ENCODE assay signal across 19 cellular contexts in the genomic region with DNA sequence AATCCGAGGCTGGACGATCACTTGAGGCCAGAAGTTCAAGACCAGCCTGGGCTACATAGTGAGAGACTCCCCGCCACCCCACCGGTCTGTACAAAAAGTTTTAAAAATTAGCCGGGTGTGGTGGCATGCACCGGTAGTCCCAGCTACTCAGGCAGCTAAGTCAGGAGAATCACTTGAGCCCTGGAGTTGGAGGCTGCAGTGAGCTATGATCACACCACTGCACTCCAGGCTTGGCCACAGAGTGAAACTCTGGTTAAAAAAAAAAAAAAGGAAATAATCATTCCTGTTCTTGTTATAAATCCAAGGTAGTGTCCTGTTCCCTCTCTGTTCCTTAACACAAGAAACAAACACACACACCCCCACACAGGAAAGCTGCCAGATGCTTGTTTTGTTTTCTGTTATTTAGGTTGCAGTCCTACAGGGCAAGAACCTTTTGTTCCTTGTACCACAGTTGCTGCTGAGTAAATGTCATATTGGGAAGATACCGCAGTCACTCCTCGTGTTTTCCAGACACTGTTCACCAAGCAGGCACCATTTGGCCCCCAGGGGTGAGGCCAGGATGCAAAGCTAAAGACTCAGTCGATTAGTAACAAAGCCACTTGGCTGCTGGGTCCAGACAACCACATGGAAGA. TPM values are rescaled to one million over a fixed set of nuclear protein-coding genes. Genes with fewer than 3 reads are reported as not detected.
DNase-seq lines count a peak whose midpoint lies in the region; TF ChIP-seq lines count a peak whose summit lies in the region.
"Had no signal": no experiment of that assay in that cellular context is flagged by ENCODE, and none has a peak within 500 bp of the region (broad histone marks: within the 10 kb centered on the region; RNA-seq: fewer than 3 reads in every experiment).

No MANE protein-coding gene starts in this region.

- H3K27ac ChIP-seq in thyroid gland: no peak overlapping the region

- no peaks in the 10 kb centered on the region for H3K9me3 Mint-ChIP-seq in activated T-helper 2 cell treated with anti-CD3 and anti-CD28 coated beads, Interferon-gamma antibody, Interleukin-2, Interleukin-4, amounts not matched to agents 10 μg/mL and 5 μg/mL and 100 μg/mL, durations not matched to agents 14 hours and 24 hours and 36 hours
- H3K9me3 Mint-ChIP-seq: activated CD8-positive, alpha-beta T cell treated with anti-CD3 and anti-CD28 coated beads for 36 hours; CD8-positive, alpha-beta T cell; mesothelial cell of epicardium; type B pancreatic cell had no signal

- H3K4me3 Mint-ChIP-seq in activated T-helper 2 cell treated with anti-CD3 and anti-CD28 coated beads, Interferon-gamma antibody, Interleukin-2, Interleukin-4, amounts not matched to agents 10 μg/mL and 5 μg/mL and 100 μg/mL, durations not matched to agents 14 hours and 24 hours and 36 hours (ENCODE audit: low read depth): no peak overlapping the region

- H3K4me1 ChIP-seq in thyroid gland: peaks cover 0 to 18% of the 10 kb centered on the region in 2 donors

- H3K9me3 ChIP-seq in thyroid gland: no peaks in the 10 kb centered on the region
- H3K9me3 ChIP-seq: SK-N-SH had no signal

- no peaks in the 10 kb centered on the region for H3K36me3 ChIP-seq in thyroid gland

- intact Hi-C loops in thyroid gland (cut with DNase I): no loop called here
- intact Hi-C loops in activated T-helper 2 cell treated with anti-CD3 and anti-CD28 coated beads, Interferon-gamma antibody, Interleukin-2, Interleukin-4, amounts not matched to agents 10 μg/mL and 5 μg/mL and 100 μg/mL, durations not matched to agents 14 hours and 24 hours and 36 hours (cut with micrococcal nuclease): no loop called here

- peaks cover 22% of the 10 kb centered on the region for H3K36me3 Mint-ChIP-seq in activated T-helper 2 cell treated with anti-CD3 and anti-CD28 coated beads, Interferon-gamma antibody, Interleukin-2, Interleukin-4, amounts not matched to agents 10 μg/mL and 5 μg/mL and 100 μg/mL, durations not matched to agents 14 hours and 24 hours and 36 hours (ENCODE audit: low read depth)

- H3K4me3 ChIP-seq in thyroid gland (replicated peaks in 1 of 3): no peak overlapping the region

- no peak for TF ChIP-seq POLR2A in thyroid gland (IDR thresholded peaks at IDR 0.05)

- no peak for TF ChIP-seq CTCF in thyroid gland (IDR thresholded peaks at IDR 0.05)

- no peak overlapping the region for H3K27ac Mint-ChIP-seq in activated T-helper 2 cell treated with anti-CD3 and anti-CD28 coated beads, Interferon-gamma antibody, Interleukin-2, Interleukin-4, amounts not matched to agents 10 μg/mL and 5 μg/mL and 100 μg/mL, durations not matched to agents 14 hours and 24 hours and 36 hours
- H3K27ac Mint-ChIP-seq: activated CD8-positive, alpha-beta T cell treated with anti-CD3 and anti-CD28 coated beads for 36 hours; CD8-positive, alpha-beta T cell; mesothelial cell of epicardium; type B pancreatic cell had no signal

- no peaks in the 10 kb centered on the region for H3K27me3 Mint-ChIP-seq in activated T-helper 2 cell treated with anti-CD3 and anti-CD28 coated beads, Interferon-gamma antibody, Interleukin-2, Interleukin-4, amounts not matched to agents 10 μg/mL and 5 μg/mL and 100 μg/mL, durations not matched to agents 14 hours and 24 hours and 36 hours (ENCODE audit: low read depth)

- WGBS in thyroid gland, 2 donors: 69 to 79% methylated on average over 9 of the region's 9 CpGs

- H3K4me1 Mint-ChIP-seq in activated T-helper 2 cell treated with anti-CD3 and anti-CD28 coated beads, Interferon-gamma antibody, Interleukin-2, Interleukin-4, amounts not matched to agents 10 μg/mL and 5 μg/mL and 100 μg/mL, durations not matched to agents 14 hours and 24 hours and 36 hours (ENCODE audit: low read depth): peaks cover 5% of the 10 kb centered on the region
- H3K4me1 Mint-ChIP-seq: mesothelial cell of epicardium had no signal

- DNase-seq in M059J (ENCODE audit: low read depth) (peak; percentile 56), dermis blood vessel endothelial cell (peak; percentile 29), kidney tubule cell (ENCODE audit: low spot score) (peak; percentile 16), thyroid gland (peak; percentile 49 to 64)
- no peak for DNase-seq in activated T-cell treated with anti-CD3 and anti-CD28 coated beads, Interleukin-2, amount 50 U/mL, for 48 hours
- DNase-seq in stimulated activated CD4-positive, alpha-beta T cell treated with anti-CD3 and anti-CD28 coated beads, Interleukin-4, amount 100 ng/mL, for 4 hours: no peak
- no peak for DNase-seq in activated T-helper 2 cell treated with anti-CD3 and anti-CD28 coated beads, Interferon-gamma antibody, Interleukin-2, Interleukin-4, amounts not matched to agents 10 μg/mL and 5 μg/mL and 100 μg/mL, durations not matched to agents 14 hours and 24 hours and 36 hours (ENCODE audit: low spot score)
- DNase-seq: activated CD8-positive, alpha-beta T cell treated with anti-CD3 and anti-CD28 coated beads for 36 hours; activated gamma-delta T cell treated with Interleukin-2 at 50 U/mL for 16 hours; CD8-positive, alpha-beta T cell; central memory CD4-positive, alpha-beta T cell; erythroblast; NCI-H1105; NCI-H226; occipital lobe; SK-N-SH; stimulated activated CD4-positive, alpha-beta T cell treated with anti-CD3 and anti-CD28 coated beads, Interleukin-15, amount 100 ng/mL, for 24 hours had no signal

- H3K27me3 ChIP-seq in thyroid gland: no peaks in the 10 kb centered on the region

RNA-seq across cellular contexts. Expression of a gene that starts 28.9 kb away (rescaled TPM):
- total RNA-seq in M059J (2014; rRNA removed; shearing (Covaris generic)): not detected in 2 replicates
- total RNA-seq in dermis blood vessel endothelial cell: not detected in 2 replicates
- total RNA-seq in thyroid gland: not detected
- total RNA-seq in activated T-helper 2 cell treated with anti-CD3 and anti-CD28 coated beads, Interferon-gamma antibody, Interleukin-2, Interleukin-4, amounts not matched to agents 10 μg/mL and 5 μg/mL and 100 μg/mL, durations not matched to agents 14 hours and 24 hours and 36 hours: not detected in 2 replicates
- total RNA-seq: activated CD8-positive, alpha-beta T cell treated with anti-CD3 and anti-CD28 coated beads for 36 hours; CD8-positive, alpha-beta T cell; mesothelial cell of epicardium; occipital lobe had no signal

RNA-seq across cellular contexts. Expression of a gene that starts 33.0 kb away (rescaled TPM):
- 123 and 125 TPM in 2 replicates for total RNA-seq in M059J (2014; rRNA removed; shearing (Covaris generic))
- 95.6 and 136 TPM in 2 replicates for total RNA-seq in dermis blood vessel endothelial cell
- 100 to 1,000 TPM; 109 to 138 (median 124) TPM for total RNA-seq in thyroid gland
- total RNA-seq in activated T-helper 2 cell treated with anti-CD3 and anti-CD28 coated beads, Interferon-gamma antibody, Interleukin-2, Interleukin-4, amounts not matched to agents 10 μg/mL and 5 μg/mL and 100 μg/mL, durations not matched to agents 14 hours and 24 hours and 36 hours: 120 and 122 TPM in 2 replicates

Comparison
In these comparisons a context has a peak if more than half of its experiments do, and no peak if none do; other contexts are left out.
1. DNase-seq: peak in M059J (single experiment), dermis blood vessel endothelial cell (single experiment), kidney tubule cell (single experiment) and thyroid gland (2 of 2); none in activated T-cell treated with anti-CD3 and anti-CD28 coated beads, Interleukin-2, amount 50 U/mL, for 48 hours (0 of 2), stimulated activated CD4-positive, alpha-beta T cell treated with anti-CD3 and anti-CD28 coated beads, Interleukin-4, amount 100 ng/mL, for 4 hours (0 of 2) and activated T-helper 2 cell treated with anti-CD3 and anti-CD28 coated beads, Interferon-gamma antibody, Interleukin-2, Interleukin-4, amounts not matched to agents 10 μg/mL and 5 μg/mL and 100 μg/mL, durations not matched to agents 14 hours and 24 hours and 36 hours (single experiment).